15 cellular contexts compared by ENCODE assay signal in genomic region chr7:131002600-131002999, GRCh38.
DNase-seq lines count a peak whose midpoint lies in the region; ATAC-seq and TF ChIP-seq lines count a peak whose summit lies in the region.
"Had no signal": no experiment of that assay in that cellular context is flagged by ENCODE, and none has a peak within 500 bp of the region (broad histone marks: within the 10 kb centered on the region; RNA-seq: fewer than 3 reads in every experiment).

No MANE protein-coding gene starts in this region.

- no peaks in the 10 kb centered on the region for H3K9me3 ChIP-seq in CD4-positive, alpha-beta T cell (ENCODE audit: control insufficient read depth, low read length)
- H3K9me3 ChIP-seq in HEK293 (ENCODE audit: control insufficient read depth, insufficient read depth, low read depth, low read length) (no peaks in the 10 kb centered on the region), gastrocnemius medialis (no peaks in the 10 kb centered on the region)

- H3K27ac Mint-ChIP-seq in activated T-cell treated with anti-CD3 and anti-CD28 coated beads, Interleukin-2, amount 50 U/mL, for 24 hours: peak overlapping the region; percentile 26
- peak overlapping the region; percentile 61 for H3K27ac Mint-ChIP-seq in CD4-positive, alpha-beta T cell

- peaks cover 76% of the 10 kb centered on the region for H3K36me3 Mint-ChIP-seq in activated T-cell treated with anti-CD3 and anti-CD28 coated beads, Interleukin-2, amount 50 U/mL, for 24 hours (ENCODE audit: low read depth)
- peaks cover 81% of the 10 kb centered on the region for H3K36me3 Mint-ChIP-seq in CD4-positive, alpha-beta T cell (ENCODE audit: low read depth)

- H3K4me1 ChIP-seq in HEK293 (ENCODE audit: control insufficient read depth, insufficient read depth, low read length) (peaks cover under 1% of the 10 kb centered on the region; the same call in 1 of the 2 replicates), gastrocnemius medialis (peaks cover 60 to 77% of the 10 kb centered on the region in 2 donors)

- no peak overlapping the region for H3K27ac ChIP-seq in CD4-positive, alpha-beta T cell (ENCODE audit: low read depth, low read length)
- H3K27ac ChIP-seq in HEK293 (ENCODE audit: extremely low read depth, low read depth, low read length) (no peak overlapping the region), gastrocnemius medialis (peak overlapping the region in 2 of 4 donors; percentile 3 to 9)
- H3K27ac ChIP-seq: BLaER1 had no signal

- in situ Hi-C loops in gastrocnemius medialis (cut with MboI; ENCODE audit: low sequenced_read_pairs in 4 of 4): no loop called here

- H3K4me3 ChIP-seq in HEK293 (ENCODE audit: low read depth, low read length) (no peak overlapping the region), gastrocnemius medialis (no peak overlapping the region)
- H3K4me3 ChIP-seq: BLaER1 had no signal

- no peak for TF ChIP-seq POLR2A in gastrocnemius medialis (IDR thresholded peaks at IDR 0.05)

- intact Hi-C loops in CD4-positive, alpha-beta T cell (cut with DNase I, micrococcal nuclease): no loop called here
- intact Hi-C loops in gastrocnemius medialis (cut with DNase I; ENCODE audit: low total_unique reads): loop anchor here (5.0 kb wide), 1 partner anchor 40 kb away; no protein-coding TSS in a partner anchor

- no peaks in the 10 kb centered on the region for H3K36me3 ChIP-seq in HEK293 (ENCODE audit: control insufficient read depth in 2 of 2, insufficient read depth in 1 of 2, low read length in 2 of 2)
- H3K36me3 ChIP-seq in gastrocnemius medialis: peaks cover 0 to 11% of the 10 kb centered on the region in 2 donors
- H3K36me3 ChIP-seq: BLaER1 had no signal

- no peak for TF ChIP-seq CTCF in CD4-positive, alpha-beta T cell (IDR thresholded peaks at IDR 0.05)
- TF ChIP-seq CTCF in HEK293 (tag by site-specific recombination; IDR thresholded peaks at IDR 0.05): no peak
- TF ChIP-seq CTCF in gastrocnemius medialis (IDR thresholded peaks at IDR 0.05 in 4 of 5, conservative IDR thresholded peaks at IDR 0.05 in 1 of 5): no peak

- peaks cover 75% of the 10 kb centered on the region for H3K4me1 Mint-ChIP-seq in activated T-cell treated with anti-CD3 and anti-CD28 coated beads, Interleukin-2, amount 50 U/mL, for 24 hours (ENCODE audit: low read depth)
- peaks cover 89% of the 10 kb centered on the region for H3K4me1 Mint-ChIP-seq in CD4-positive, alpha-beta T cell (ENCODE audit: low read depth)

- H3K27me3 Mint-ChIP-seq in activated T-cell treated with anti-CD3 and anti-CD28 coated beads, Interleukin-2, amount 50 U/mL, for 24 hours: no peaks in the 10 kb centered on the region
- H3K27me3 Mint-ChIP-seq in CD4-positive, alpha-beta T cell: no peaks in the 10 kb centered on the region

- no peak for ATAC-seq in CD4-positive, alpha-beta T cell (ENCODE audit: poor library complexity)
- ATAC-seq in gastrocnemius medialis: peak; percentile 15 to 18

- H3K4me3 Mint-ChIP-seq in activated T-cell treated with anti-CD3 and anti-CD28 coated beads, Interleukin-2, amount 50 U/mL, for 24 hours: no peak overlapping the region
- H3K4me3 Mint-ChIP-seq in CD4-positive, alpha-beta T cell: no peak overlapping the region

- DNase-seq in activated T-cell treated with anti-CD3 and anti-CD28 coated beads, Interleukin-2, amount 50 U/mL, for 24 hours: no peak
- DNase-seq in activated T-cell treated with anti-CD3 and anti-CD28 coated beads, Interleukin-2, amount 50 U/mL, for 48 hours: no peak
- no peak for DNase-seq in CD4-positive, alpha-beta T cell
- DNase-seq in gastrocnemius medialis (no peak), NCI-H1694 (lab: John Stamatoyannopoulos, UW) (no peak)
- no peak for DNase-seq in activated CD8-positive, alpha-beta memory T cell treated with anti-CD3 and anti-CD28 coated beads, Interleukin-2, amount 50 U/mL, for 4 hours
- DNase-seq: 8988T, AML-193, DMS79, EL, HCEC 1CT, IMR-90, KBM-7 had no signal

- H3K9me3 Mint-ChIP-seq in activated T-cell treated with anti-CD3 and anti-CD28 coated beads, Interleukin-2, amount 50 U/mL, for 24 hours: peaks cover 8% of the 10 kb centered on the region
- peaks cover 5% of the 10 kb centered on the region for H3K9me3 Mint-ChIP-seq in CD4-positive, alpha-beta T cell

- CTCF ChIA-PET in CD4-positive, alpha-beta T cell (lab: Charles Lee): interaction anchor here (1.5 to 2.4 kb wide), 2 partner anchors 20 to 105 kb away, joined by 6 to 7 read pairs; no protein-coding TSS in a partner anchor
- CTCF ChIA-PET in HEK293 (lab: Yijun Ruan, JAX): interaction anchor here (0.6 to 6.0 kb wide), 6 partner anchors 18 to 107 kb away, joined by 3 to 70 read pairs (median 10); no protein-coding TSS in a partner anchor

- POLR2A ChIA-PET in CD4-positive, alpha-beta T cell (lab: Charles Lee): interaction anchor here (1.0 to 1.4 kb wide), 3 partner anchors 11 to 20 kb away, joined by 3 to 4 read pairs (median 3); no protein-coding TSS in a partner anchor
- POLR2A ChIA-PET in HEK293 (lab: Yijun Ruan, JAX): no interaction called here

- H3K27me3 ChIP-seq in CD4-positive, alpha-beta T cell (ENCODE audit: control insufficient read depth, insufficient read depth, low read length): no peaks in the 10 kb centered on the region
- H3K27me3 ChIP-seq in gastrocnemius medialis: no peaks in the 10 kb centered on the region
- H3K27me3 ChIP-seq: BLaER1 had no signal

TF ChIP-seq in HEK293, 187 proteins besides CTCF, POLR2A, EP300 and RAD21:
- TF ChIP-seq SETDB1 (IDR thresholded peaks at IDR 0.05; ENCODE audit: insufficient read length, low read length) (peak; percentile 53), ZBTB1 (tag by site-specific recombination; IDR thresholded peaks at IDR 0.05) (no peak)
